Comparison of ENCODE assay signal across 9 cellular contexts in genomic region chr4:89829470-89830138, GRCh38. TPM values are rescaled to one million over a fixed set of nuclear protein-coding genes. Genes with fewer than 3 reads are reported as not detected.
DNase-seq lines count a peak whose midpoint lies in the region; ATAC-seq, FAIRE-seq and TF ChIP-seq lines count a peak whose summit lies in the region.
"Had no signal": no experiment of that assay in that cellular context is flagged by ENCODE, and none has a peak within 500 bp of the region (broad histone marks: within the 10 kb centered on the region; RNA-seq: fewer than 3 reads in every experiment).

No MANE protein-coding gene starts in this region.

- in situ Hi-C loops in GM13976 (cut with MboI; ENCODE audit: low sequenced_read_pairs, unreplicated experiment) (no loop called here), GM12878 (cut with MboI) (no loop called here)

- WGBS in GM12878 (ENCODE audit: insufficient coverage, insufficient replicate concordance, low lambda C conversion rate, missing lambda C conversion rate): 19% methylated on average over 7 of the region's 7 CpGs
- no CpG with 5 or more reads among the region's 7 CpGs for WGBS in mesendoderm (ENCODE audit: extremely low coverage, insufficient coverage, low lambda C conversion rate)
- 53 to 58% (median 54%) methylated on average over 7 of the region's 7 CpGs for WGBS in small intestine, 3 donors

- no peak overlapping the region for H2AFZ ChIP-seq in GM12878 (ENCODE audit: control insufficient read depth, low read depth, low read length)

- intact Hi-C loops in GM12878 (cut with micrococcal nuclease; ENCODE audit: unreplicated experiment): no loop called here

- no peak overlapping the region for H3K4me3 ChIP-seq in Jurkat, Clone E6-1 (ENCODE audit: low read length)
- H3K4me3 ChIP-seq in GM12878 (no peak overlapping the region), mesendoderm (ENCODE audit: low read length) (no peak overlapping the region), small intestine (ENCODE audit: low read depth in 1 of 2, low read length in 2 of 2) (no peak overlapping the region)

- H3K79me2 ChIP-seq in GM12878 (ENCODE audit: control insufficient read depth, insufficient read depth, low read length): no peaks in the 10 kb centered on the region
- no peaks in the 10 kb centered on the region for H3K79me2 ChIP-seq in mesendoderm (ENCODE audit: control insufficient read depth, insufficient read depth, low read length)

- no peak overlapping the region for H3K23ac ChIP-seq in mesendoderm (ENCODE audit: low read length)

- no peak for TF ChIP-seq POLR2A in GM12878 (IDR thresholded peaks at IDR 0.05; ENCODE audit: low read depth, low read length)

- no peak overlapping the region for H2BK5ac ChIP-seq in mesendoderm (ENCODE audit: low read length)

- H3K18ac ChIP-seq in mesendoderm (ENCODE audit: low read length): no peak overlapping the region

- no peak overlapping the region for H3K56ac ChIP-seq in mesendoderm (ENCODE audit: low read length)

- peak overlapping the region; percentile 69 for H3K27ac Mint-ChIP-seq in neural crest cell (ENCODE audit: unreplicated experiment)

- no peaks in the 10 kb centered on the region for H3K27me3 Mint-ChIP-seq in neural crest cell (ENCODE audit: low read depth)

- FAIRE-seq in GM12878 (lab: Jason Lieb, UNC) (peak; percentile 23), small intestine (lab: Jason Lieb, UNC) (no peak)

- SMC1A ChIA-PET in GM12878 (lab: Charles Lee; ENCODE audit: uncharacterized antibody, unreplicated experiment): interaction anchor here (1.3 kb wide), 1 partner anchor 65 kb away, joined by 6 read pairs; the partner anchor contains the start of gene MMRN1

- no peaks in the 10 kb centered on the region for H3K36me3 ChIP-seq in GM12878 (ENCODE audit: control insufficient read depth in 2 of 2, insufficient read depth in 2 of 2, low read length in 1 of 2)
- no peaks in the 10 kb centered on the region for H3K36me3 ChIP-seq in mesendoderm (ENCODE audit: control insufficient read depth, insufficient read depth, low read length)
- H3K36me3 ChIP-seq in small intestine (ENCODE audit: control insufficient read depth in 2 of 2, insufficient read depth in 2 of 2, low read length in 2 of 2): no peaks in the 10 kb centered on the region

- no peak overlapping the region for H4K8ac ChIP-seq in mesendoderm (ENCODE audit: low read depth, low read length)

- TF ChIP-seq RAD21 in GM12878 (IDR thresholded peaks at IDR 0.05; ENCODE audit: insufficient read depth, low read depth, low read length): no peak

- H3K9me3 Mint-ChIP-seq in neural crest cell: no peaks in the 10 kb centered on the region

- H3K4me1 Mint-ChIP-seq in neural crest cell: peaks cover 26% of the 10 kb centered on the region

- ATAC-seq in GM21515 (IDR thresholded peaks at IDR 0.05; ENCODE audit: unreplicated experiment) (peak; percentile 89), GM12878 (peak; percentile 96)

- H3K9ac ChIP-seq in GM12878 (ENCODE audit: control insufficient read depth, insufficient read depth, low read length) (no peak overlapping the region), mesendoderm (ENCODE audit: low read length) (no peak overlapping the region)

- H2BK15ac ChIP-seq in mesendoderm (replicated peaks; ENCODE audit: low read depth): no peak overlapping the region

- H3K36me3 Mint-ChIP-seq in neural crest cell (ENCODE audit: low read depth): peaks cover 15% of the 10 kb centered on the region
- H3K36me3 Mint-ChIP-seq: IgD-negative memory B cell had no signal

- H3K27me3 ChIP-seq in GM12878 (replicated peaks in 1 of 2; ENCODE audit: control insufficient read depth in 2 of 2, insufficient read depth in 2 of 2, low read length in 1 of 2) (no peaks in the 10 kb centered on the region; a peak in 1 of 4 replicates), mesendoderm (ENCODE audit: insufficient read depth, low read length, poor library complexity) (no peaks in the 10 kb centered on the region), small intestine (ENCODE audit: control insufficient read depth in 2 of 2, insufficient read depth in 2 of 2, low read length in 2 of 2) (no peaks in the 10 kb centered on the region)

- TF ChIP-seq CTCF in GM13976 (IDR thresholded peaks at IDR 0.05; ENCODE audit: borderline replicate concordance, control extremely low read depth, extremely low read depth, insufficient read depth, missing control alignments): no peak
- TF ChIP-seq CTCF in GM12878 (IDR thresholded peaks at IDR 0.05 in 2 of 3, conservative IDR thresholded peaks at IDR 0.05 in 1 of 3; ENCODE audit: control insufficient read depth in 2 of 3, extremely low read depth in 1 of 3, insufficient read depth in 1 of 3, low read depth in 3 of 3, low read length in 3 of 3): peak in 1 of 3 experiments; percentile 10; a peak in 1 of 6 replicates
- no peak for TF ChIP-seq CTCF in neural crest cell (conservative IDR thresholded peaks at IDR 0.05)

- no peak overlapping the region for H2BK120ac ChIP-seq in mesendoderm (ENCODE audit: low read depth, low read length)

- no peaks in the 10 kb centered on the region for H3K79me1 ChIP-seq in mesendoderm (ENCODE audit: low read length)

- POLR2A ChIA-PET in GM12878 (lab: Charles Lee): interaction anchor here (1.3 kb wide), 1 partner anchor 76 kb away, joined by 3 read pairs; no protein-coding TSS in a partner anchor

- CTCF ChIA-PET in GM12878 (lab: Yijun Ruan, JAX): interaction anchor here (0.6 kb wide), 1 partner anchor 149 kb away, joined by 4 read pairs; no protein-coding TSS in a partner anchor

- no peak overlapping the region for H4K5ac ChIP-seq in mesendoderm (ENCODE audit: low read length)

- H2AK5ac ChIP-seq in mesendoderm (ENCODE audit: low read length): no peak overlapping the region

- H3K4ac ChIP-seq in mesendoderm (ENCODE audit: low read depth, low read length): no peak overlapping the region

- TF ChIP-seq EP300 in GM12878 (IDR thresholded peaks at IDR 0.05; ENCODE audit: borderline replicate concordance in 1 of 2, control insufficient read depth in 1 of 2, low read depth in 2 of 2, low read length in 2 of 2): 0 out of 4 replicates have a peak, but pooled peaks of 1 of the 2 experiments have one; percentile 21

- no peaks in the 10 kb centered on the region for H3K9me3 ChIP-seq in GM12878 (replicated peaks; ENCODE audit: control insufficient read depth, insufficient read depth, low read length)
- H3K9me3 ChIP-seq in small intestine (ENCODE audit: control insufficient read depth, low read depth): no peaks in the 10 kb centered on the region

- DNase-seq in GM13976 (ENCODE audit: low spot score): peak; percentile 32
- peak; percentile 10 for DNase-seq in Jurkat, Clone E6-1 (ENCODE audit: low read depth, low spot score)
- DNase-seq in GM12878 (ENCODE audit: low read depth, low spot score): peak; percentile 27
- DNase-seq in neural crest cell (ENCODE audit: low read depth, low spot score): no peak
- no peak for DNase-seq in mesendoderm
- no peak for DNase-seq in NCI-H1436 (lab: John Stamatoyannopoulos, UW)
- no peak for DNase-seq in small intestine

- RAD21 ChIA-PET in GM12878 (lab: Charles Lee; ENCODE audit: unreplicated experiment): interaction anchor here (0.6 kb wide), 1 partner anchor 67 kb away, joined by 3 read pairs; no protein-coding TSS in a partner anchor

- H3K4me3 Mint-ChIP-seq in neural crest cell: no peak overlapping the region

- H3K4me2 ChIP-seq in GM12878 (ENCODE audit: control insufficient read depth, insufficient read depth) (no peak overlapping the region), mesendoderm (ENCODE audit: low read length) (no peak overlapping the region)

- H3K4me1 ChIP-seq in GM12878 (ENCODE audit: control insufficient read depth, insufficient read depth, low read length) (no peaks in the 10 kb centered on the region), mesendoderm (ENCODE audit: control insufficient read depth, low read depth, low read length) (no peaks in the 10 kb centered on the region), small intestine (ENCODE audit: control insufficient read depth in 2 of 2, insufficient read depth in 1 of 2, low read depth in 1 of 2, low read length in 1 of 2) (no peaks in the 10 kb centered on the region)

- H3K27ac ChIP-seq in GM12878 (ENCODE audit: control insufficient read depth, insufficient read depth): no peak overlapping the region
- no peak overlapping the region for H3K27ac ChIP-seq in mesendoderm (ENCODE audit: low read depth, low read length)
- H3K27ac ChIP-seq in small intestine (ENCODE audit: low read depth in 1 of 2, low read length in 1 of 2): no peak overlapping the region

- H4K20me1 ChIP-seq in GM12878 (ENCODE audit: control insufficient read depth, insufficient read depth): no peaks in the 10 kb centered on the region

- BruUV-seq in GM12878 (replicated peaks; lab: Mats Ljungman, UMichigan): no TSS peak

TF ChIP-seq in GM12878, 131 proteins besides CTCF, POLR2A, EP300 and RAD21 (continues in another document):
- TF ChIP-seq SPI1 (IDR thresholded peaks at IDR 0.05; ENCODE audit: borderline replicate concordance, insufficient read depth, low read depth, low read length) (peak; percentile 69), GABPA (IDR thresholded peaks at IDR 0.05; ENCODE audit: low read depth) (peak; percentile 33; the same call in 1 of the 2 replicates)

RNA-seq across cellular contexts. Expression of gene SNCA, which starts 7.4 kb away (rescaled TPM):
- polyA plus RNA-seq in Jurkat, Clone E6-1 (2012; ENCODE audit: insufficient read depth, insufficient read length): 16.0 TPM
- total RNA-seq in GM12878 (2013; cell fraction: nucleolus; rRNA removed): not detected in 2 replicates
- not detected in 2 replicates for total RNA-seq in GM12878 (2014; rRNA removed)
- not detected in 2 replicates for total RNA-seq in GM12878 (2014; rRNA removed; fragmentation: Illumina TruSeq; extraction: Trizol)
- not detected in 2 replicates for total RNA-seq in GM12878 (2021)
- polyA plus RNA-seq in GM12878 (2011; ENCODE audit: low read depth): not detected
- 0.22 and 0.62 TPM in 2 replicates for polyA plus RNA-seq in GM12878 (2011; rRNA removed)
- 0.21 TPM in 1 of 2 replicates, not detected in the other for polyA plus RNA-seq in GM12878 (2011; cell fraction: cytosol; rRNA removed)
- polyA plus RNA-seq in GM12878 (2011; cell fraction: nucleus; rRNA removed): 0.19 and 0.41 TPM in 2 replicates
- polyA plus RNA-seq in GM12878 (2012): not detected in 2 replicates
- polyA plus RNA-seq in GM12878 (2014; fragmentation: Illumina TruSeq; extraction: Trizol): not detected in 2 replicates
- polyA plus RNA-seq in GM12878 (2014; fragmentation: Nextera tagmentation; extraction: Ambion mirVana): not detected
- polyA plus RNA-seq in GM12878 (2014; rRNA removed): not detected in 2 replicates
- not detected for polyA plus RNA-seq in GM12878 (2016; fragmentation: Nextera tagmentation; extraction: Ambion mirVana)
- polyA minus RNA-seq in GM12878 (2011; rRNA and poly(A)+ RNA removed): not detected in 2 replicates
- not detected in 2 replicates for polyA minus RNA-seq in GM12878 (2011; cell fraction: cytosol; rRNA and poly(A)+ RNA removed)
- not detected in 2 replicates for polyA minus RNA-seq in GM12878 (2011; cell fraction: nucleus; rRNA and poly(A)+ RNA removed)
- total RNA-seq in neural crest cell: 29.6 and 29.7 TPM in 2 replicates
- polyA plus RNA-seq in mesendoderm (2013, experiment 1 of 2): 6.3 TPM
- polyA plus RNA-seq in mesendoderm (2013, experiment 2 of 2): 7.6 TPM
- 10 to 100 TPM in 1 of 3 donors, 1 to 10 TPM in 1, under 1 TPM in 1; 0.89 to 12.7 (median 2.7) TPM for polyA plus RNA-seq in small intestine

Comparison
In these comparisons a context has a peak if more than half of its experiments do, and no peak if none do; other contexts are left out.
1. DNase-seq: peak in GM13976 (single experiment), Jurkat, Clone E6-1 (single experiment) and GM12878 (single experiment); none in neural crest cell (single experiment), mesendoderm (single experiment), NCI-H1436 (single experiment) and small intestine (single experiment).
2. RNA of gene SNCA, which starts 7.4 kb away (total RNA-seq): 29.6 to 29.7 TPM in neural crest cell; not detected in GM12878; every median in the first group is over 10 times any median in the second.